In the genomic region with DNA sequence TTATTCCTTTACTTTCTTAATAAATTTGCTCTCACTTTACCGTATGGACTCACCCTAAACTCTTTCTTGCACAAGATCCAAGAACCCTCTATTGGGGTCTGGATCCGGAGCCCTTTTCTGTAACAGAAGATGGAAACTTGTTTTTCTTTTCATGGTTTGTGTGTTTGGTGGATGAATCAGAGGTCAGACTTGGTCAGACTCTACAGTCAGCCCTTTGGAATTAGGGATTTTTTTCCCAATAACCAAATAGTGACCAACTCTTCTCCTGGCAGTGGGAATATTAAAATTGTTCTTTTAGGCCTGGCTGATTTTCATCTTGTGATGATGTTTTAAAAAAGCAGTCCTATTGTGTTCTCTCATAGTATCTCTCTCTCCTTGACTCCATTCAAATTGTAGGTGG, we compare ENCODE assay signal across 10 cellular contexts.
DNase-seq lines count a peak whose midpoint lies in the region; ATAC-seq, FAIRE-seq and TF ChIP-seq lines count a peak whose summit lies in the region.
"Had no signal": no experiment of that assay in that cellular context is flagged by ENCODE, and none has a peak within 500 bp of the region (broad histone marks: within the 10 kb centered on the region; RNA-seq: fewer than 3 reads in every experiment).

No MANE protein-coding gene starts in this region.

- no peaks in the 10 kb centered on the region for H3K27me3 ChIP-seq in SJSA1 (replicated peaks)
- H3K27me3 ChIP-seq: tibial nerve had no signal

- peaks cover 30% of the 10 kb centered on the region for H3K4me1 ChIP-seq in SJSA1 (replicated peaks)

- H3K4me3 ChIP-seq in SJSA1 (no peak overlapping the region), fibroblast of pulmonary artery (replicated peaks; ENCODE audit: low read depth, low read length) (no peak overlapping the region)
- H3K4me3 ChIP-seq: tibial nerve had no signal

- H3K27ac Mint-ChIP-seq in nephron progenitor cell, result no peak overlapping the region

- H3K36me3 ChIP-seq in SJSA1, result no peaks in the 10 kb centered on the region
- H3K36me3 ChIP-seq: tibial nerve had no signal

- peak overlapping the region; percentile 85 for H3K27ac ChIP-seq in SJSA1

- H3K9me3 ChIP-seq in SJSA1 (replicated peaks), result no peaks in the 10 kb centered on the region
- H3K9me3 ChIP-seq: tibial nerve had no signal

- no peaks in the 10 kb centered on the region for H3K36me3 Mint-ChIP-seq in nephron progenitor cell (ENCODE audit: low read depth)

- H3K4me1 Mint-ChIP-seq in nephron progenitor cell, result peaks cover 29% of the 10 kb centered on the region

- DNase-seq in GM03348 (ENCODE audit: low spot score), result peak; percentile 76
- DNase-seq in SJSA1 (ENCODE audit: low read depth in 1 of 2, low spot score in 2 of 2), result peak; percentile 52 to 91
- peak; percentile 82 for DNase-seq in fibroblast of pulmonary artery (ENCODE audit: low read depth)
- no peak for DNase-seq in sciatic nerve (ENCODE audit: low spot score)
- DNase-seq in nephron progenitor cell, result no peak
- DNase-seq in frontal cortex (ENCODE audit: low spot score in 2 of 2), result no peak
- DNase-seq in cerebellum (ENCODE audit: low spot score), result no peak
- DNase-seq: nucleus accumbens had no signal

- H3K4me3 Mint-ChIP-seq in nephron progenitor cell, result no peak overlapping the region

- ATAC-seq in sciatic nerve (peak; percentile 67), HG02852 (IDR thresholded peaks at IDR 0.05; ENCODE audit: unreplicated experiment) (no peak)

- H3K9me3 Mint-ChIP-seq in nephron progenitor cell, result no peaks in the 10 kb centered on the region

- no peak for FAIRE-seq in frontal cortex (lab: Jason Lieb, UNC)

- TF ChIP-seq CTCF in fibroblast of pulmonary artery (IDR thresholded peaks at IDR 0.05; ENCODE audit: low read length, missing control alignments) (no peak), nephron progenitor cell (IDR thresholded peaks at IDR 0.05) (no peak)

- peaks cover 3% of the 10 kb centered on the region for H3K27me3 Mint-ChIP-seq in nephron progenitor cell (ENCODE audit: low read depth, poor library complexity)

- intact Hi-C loops in sciatic nerve (cut with DNase I), result no loop called here

Comparison
In these comparisons a context has a peak if more than half of its experiments do, and no peak if none do; other contexts are left out.
1. DNase-seq: peak in GM03348 (single experiment), SJSA1 (2 of 2) and fibroblast of pulmonary artery (single experiment); none in sciatic nerve (single experiment), nephron progenitor cell (single experiment), frontal cortex (0 of 2) and cerebellum (single experiment).